In the genomic region with DNA sequence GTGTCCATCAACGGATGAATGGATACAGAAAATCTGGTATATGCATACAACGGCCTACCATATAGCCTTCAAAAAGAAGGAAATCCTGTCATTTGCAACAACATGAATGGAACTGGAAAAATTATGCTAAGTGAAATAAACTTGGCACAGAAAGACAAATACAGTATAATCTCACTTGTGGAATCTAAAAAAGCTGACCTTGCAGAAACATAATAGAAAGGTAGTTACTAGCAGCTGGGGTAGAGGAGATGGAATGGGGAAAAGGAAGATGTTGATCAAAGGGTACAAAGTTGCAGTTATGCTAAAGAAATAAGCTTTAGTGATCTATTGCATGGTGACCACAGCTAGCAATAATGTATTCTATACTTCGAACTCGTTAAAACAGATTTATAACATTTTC, we compare ENCODE assay signal across 9 cellular contexts.
"Had no signal": no experiment of that assay in that cellular context is flagged by ENCODE, and none has a peak within 500 bp of the region (broad histone marks: within the 10 kb centered on the region; RNA-seq: fewer than 3 reads in every experiment).

No MANE protein-coding gene starts in this region.

- H3K9ac ChIP-seq: GM23248, KMS-11 had no signal

- DNase-seq: GM23248, GOT3, H9, HCEC 1CT, Karpas-422, KBM-7 had no signal

- H3K27ac ChIP-seq: GM23248, KMS-11 had no signal

- H3K4me2 ChIP-seq: KMS-11 had no signal

- H3K4me3 ChIP-seq: GM23248 had no signal

- FAIRE-seq: H54, HTR-8/SVneo had no signal

- H2AFZ ChIP-seq: GM23248 had no signal
